Comparison of ENCODE assay signal across 23 cellular contexts in the genomic region with DNA sequence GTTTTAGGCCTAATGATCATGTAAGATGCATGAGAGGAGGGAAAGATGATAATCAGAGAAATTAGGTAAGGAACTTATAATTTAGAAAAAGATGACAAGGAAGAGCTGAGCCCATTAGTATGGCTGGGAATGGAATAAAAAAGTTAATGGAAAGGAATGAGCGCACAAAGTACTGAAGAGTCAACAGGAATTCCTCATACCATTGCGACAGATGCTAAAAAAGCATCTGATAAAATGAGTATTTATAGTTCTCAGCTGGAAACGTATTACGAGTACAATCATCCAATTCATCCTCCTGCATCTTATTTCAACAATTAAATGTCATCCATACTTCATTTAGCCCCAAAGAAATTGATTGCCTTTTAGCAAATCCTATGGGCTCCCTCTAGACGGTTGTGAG. TPM values are rescaled to one million over a fixed set of nuclear protein-coding genes. Genes with fewer than 3 reads are reported as not detected.
DNase-seq lines count a peak whose midpoint lies in the region; ATAC-seq and TF ChIP-seq lines count a peak whose summit lies in the region.
"Had no signal": no experiment of that assay in that cellular context is flagged by ENCODE, and none has a peak within 500 bp of the region (broad histone marks: within the 10 kb centered on the region; RNA-seq: fewer than 3 reads in every experiment).

No MANE protein-coding gene starts in this region.

- peak in 1 of 2 donors; percentile 73 for ATAC-seq in gastrocnemius medialis
- ATAC-seq: HCT116, HepG2 had no signal

- no peak overlapping the region for H3K4me2 ChIP-seq in mammary epithelial cell (ENCODE audit: insufficient read depth, low read depth, low read length)
- H3K4me2 ChIP-seq: SK-N-SH had no signal

- peaks cover 12% of the 10 kb centered on the region for H3K79me2 ChIP-seq in mammary epithelial cell (ENCODE audit: insufficient read depth, low read length)

- TF ChIP-seq POLR2A in gastrocnemius medialis (IDR thresholded peaks at IDR 0.05), result no peak

- CTCF ChIA-PET in mammary epithelial cell (lab: Charles Lee; ENCODE audit: low non-redundant PET), result no interaction called here

- dilution Hi-C loops in mammary epithelial cell (cut with HindIII; ENCODE audit: low sequenced_read_pairs), result no loop called here

- BruUV-seq in mammary epithelial cell (replicated peaks; lab: Mats Ljungman, UMichigan), result no TSS peak

- intact Hi-C loops in gastrocnemius medialis (cut with DNase I; ENCODE audit: low total_unique reads) (no loop called here), mammary epithelial cell (cut with micrococcal nuclease) (no loop called here)

- H3K36me3 ChIP-seq in gastrocnemius medialis (no peaks in the 10 kb centered on the region), mammary epithelial cell (ENCODE audit: insufficient read depth, low read length) (no peaks in the 10 kb centered on the region)

- no peaks in the 10 kb centered on the region for H4K20me1 ChIP-seq in mammary epithelial cell (ENCODE audit: insufficient read depth, low read length)

- H3K9me3 ChIP-seq in gastrocnemius medialis (no peaks in the 10 kb centered on the region), mammary epithelial cell (replicated peaks; ENCODE audit: insufficient read depth, low read length) (no peaks in the 10 kb centered on the region)

- no peak overlapping the region for H2AFZ ChIP-seq in mammary epithelial cell (ENCODE audit: low read depth, low read length)

- peak; percentile 36 for DNase-seq in EH (ENCODE audit: low read depth)
- peak; percentile 32 for DNase-seq in SK-MEL-5 (ENCODE audit: low read depth, low spot score)
- peak; percentile 10 for DNase-seq in fibroblast of pulmonary artery (ENCODE audit: low read depth)
- no peak for DNase-seq in gastrocnemius medialis
- DNase-seq in NCI-H2081 treated with DMSO at 0.1 percent for 48 hours (lab: John Stamatoyannopoulos, UW), result no peak
- DNase-seq in RPMI8226, result no peak
- DNase-seq in mammary epithelial cell, result no peak
- DNase-seq: DMS53, EL, GF-D8, GOT3, KBM-7, NCI-H1092, NCI-H1436 treated with DMSO at 0.1 percent for 48 hours, NCI-H2029 treated with DMSO at 0.1 percent for 48 hours, NCI-H2171, NCI-H345, NCI-H524, SHP77 treated with DMSO at 0.1 percent for 48 hours, SK-N-SH had no signal

- peaks cover 49 to 63% of the 10 kb centered on the region in 2 donors for H3K4me1 ChIP-seq in gastrocnemius medialis
- H3K4me1 ChIP-seq in mammary epithelial cell (ENCODE audit: insufficient read depth, low read length), result peaks cover 8% of the 10 kb centered on the region

- H3K27ac ChIP-seq in gastrocnemius medialis, result peak overlapping the region; percentile 11 to 60 (median 42)
- no peak overlapping the region for H3K27ac ChIP-seq in mammary epithelial cell (ENCODE audit: insufficient read depth, low read depth, low read length)
- H3K27ac ChIP-seq: HL-60 had no signal

- H3K27me3 ChIP-seq in gastrocnemius medialis, result no peaks in the 10 kb centered on the region
- H3K27me3 ChIP-seq in mammary epithelial cell (ENCODE audit: insufficient read depth, low read length), result no peaks in the 10 kb centered on the region

- no peak overlapping the region for H3K4me3 ChIP-seq in fibroblast of pulmonary artery (replicated peaks; ENCODE audit: low read depth, low read length)
- H3K4me3 ChIP-seq in gastrocnemius medialis, result no peak overlapping the region
- H3K4me3 ChIP-seq in mammary epithelial cell (replicated peaks in 1 of 3; ENCODE audit: insufficient read depth in 1 of 3, low read depth in 2 of 3, low read length in 3 of 3), result no peak overlapping the region

- 98% methylated on average over 5 of the region's 5 CpGs for WGBS in mammary epithelial cell (ENCODE audit: low coverage, missing lambda C conversion rate)

- in situ Hi-C loops in SK-MEL-5 (cut with HindIII; ENCODE audit: low pct_unique_long_range_greater_than_20kb, low sequenced_read_pairs), result no loop called here
- in situ Hi-C loops in gastrocnemius medialis (cut with MboI; ENCODE audit: low sequenced_read_pairs in 4 of 4), result loop anchor here in 3 of 4 donors (5.0 to 25.0 kb wide), 3 partner anchors 182 to 347 kb away; no protein-coding TSS in a partner anchor
- in situ Hi-C loops in mammary epithelial cell (cut with MboI; ENCODE audit: low sequenced_read_pairs in 2 of 2), result loop anchor here (5.0 to 10.0 kb wide), 2 partner anchors 182 to 340 kb away; no protein-coding TSS in a partner anchor

- no peak for TF ChIP-seq CTCF in fibroblast of pulmonary artery (IDR thresholded peaks at IDR 0.05; ENCODE audit: low read length, missing control alignments)
- no peak for TF ChIP-seq CTCF in gastrocnemius medialis (IDR thresholded peaks at IDR 0.05 in 4 of 5, conservative IDR thresholded peaks at IDR 0.05 in 1 of 5)
- TF ChIP-seq CTCF in mammary epithelial cell (conservative IDR thresholded peaks at IDR 0.05 in 1 of 2, IDR thresholded peaks at IDR 0.05 in 1 of 2; ENCODE audit: extremely low read depth in 1 of 2, insufficient read depth in 1 of 2, low read depth in 1 of 2, low read length in 2 of 2), result no peak

- H3K9ac ChIP-seq in mammary epithelial cell (ENCODE audit: insufficient read depth, low read length), result no peak overlapping the region
- H3K9ac ChIP-seq: SK-N-SH had no signal

RNA-seq across cellular contexts. Expression of a gene that starts 58.9 kb away (rescaled TPM):
- 9.2 and 10.6 TPM in 2 replicates for total RNA-seq in SK-MEL-5 (2014; rRNA removed; shearing (Covaris generic))
- 11.7 and 16.5 TPM in 2 replicates for polyA plus RNA-seq in SK-MEL-5 (2015; cell fraction: cytosol; rRNA removed)
- polyA plus RNA-seq in SK-MEL-5 (2015; cell fraction: nucleus; rRNA removed), result 3.8 and 4.1 TPM in 2 replicates
- total RNA-seq in gastrocnemius medialis, result 10 to 100 TPM; 18.8 to 24.7 (median 20.2) TPM
- total RNA-seq in mammary epithelial cell, result 10 to 100 TPM; 28.2 to 34.3 TPM
- polyA plus RNA-seq in mammary epithelial cell, result 14.8 TPM
- polyA minus RNA-seq in mammary epithelial cell, result 32.5 TPM

Comparison
In these comparisons a context has a peak if more than half of its experiments do, and no peak if none do; other contexts are left out.
1. DNase-seq: peak in EH (single experiment), SK-MEL-5 (single experiment) and fibroblast of pulmonary artery (single experiment); none in gastrocnemius medialis (0 of 2), NCI-H2081 treated with DMSO at 0.1 percent for 48 hours (single experiment), RPMI8226 (single experiment) and mammary epithelial cell (single experiment).